26 cellular contexts compared by ENCODE assay signal in the genomic region with DNA sequence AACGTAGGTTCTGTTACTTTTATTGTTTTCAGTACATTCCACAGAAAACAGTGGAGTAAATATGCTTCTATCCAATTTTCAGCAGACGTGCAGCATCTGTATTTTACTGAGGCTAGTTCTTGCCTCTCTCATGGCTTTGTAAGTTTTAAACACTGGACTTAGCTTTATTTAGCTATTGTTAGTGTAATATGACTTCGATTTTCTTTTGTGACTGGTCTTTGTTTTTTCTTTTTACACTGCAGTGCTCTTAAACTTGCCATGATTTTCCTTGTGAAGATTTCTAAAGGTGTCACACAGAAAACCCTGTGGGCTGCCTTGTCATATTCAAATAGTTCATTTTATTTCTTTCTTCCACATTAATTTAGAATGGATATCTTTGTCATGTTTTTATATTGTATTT.
"Had no signal": no experiment of that assay in that cellular context is flagged by ENCODE, and none has a peak within 500 bp of the region (broad histone marks: within the 10 kb centered on the region; RNA-seq: fewer than 3 reads in every experiment).

No MANE protein-coding gene starts in this region.

- ATAC-seq: activated CD4-positive, CD25-positive, alpha-beta regulatory T cell treated with anti-CD3 and anti-CD28 coated beads, Interleukin-2, amount 50 U/mL, for 24 hours; activated CD8-positive, alpha-beta T cell treated with anti-CD3 and anti-CD28 coated beads for 36 hours; activated T-cell treated with anti-CD3 and anti-CD28 coated beads, Interleukin-2, amount 50 U/mL, for 4 hours; activated T-helper 17 cell treated with anti-CD3 and anti-CD28 coated beads, Interleukin-2, amount 50 U/mL, for 72 hours; esophagus mucosa; heart left ventricle; T-helper 17 cell had no signal

- H3K36me3 ChIP-seq: brain microvascular endothelial cell, heart left ventricle, WERI-Rb-1 had no signal

- H3K4me3 ChIP-seq: coronary artery, dorsolateral prefrontal cortex, heart left ventricle had no signal

- H3K9me3 ChIP-seq: heart left ventricle had no signal

- H3K27me3 ChIP-seq: brain microvascular endothelial cell, dorsolateral prefrontal cortex, heart left ventricle had no signal

- H3K27ac ChIP-seq: brain microvascular endothelial cell, coronary artery, dorsolateral prefrontal cortex, heart left ventricle, WERI-Rb-1 had no signal

- DNase-seq: activated B cell treated with CpG ODN at 0.5 μM for 24 hours; activated CD4-positive, alpha-beta T cell treated with anti-CD3 and anti-CD28 coated beads for 48 hours; activated CD4-positive, alpha-beta T cell treated with anti-CD3 and anti-CD28 coated beads, Interleukin-2, amount 50 U/mL, for 1 hour; activated CD4-positive, alpha-beta T cell treated with anti-CD3 and anti-CD28 coated beads, Interleukin-2, amount 50 U/mL, for 48 hours; activated CD8-positive, alpha-beta memory T cell treated with anti-CD3 and anti-CD28 coated beads for 24 hours; activated CD8-positive, alpha-beta T cell treated with anti-CD3 and anti-CD28 coated beads for 36 hours; activated effector memory CD4-positive, alpha-beta T cell treated with Interleukin-2 at 50 U/mL for 16 hours; activated gamma-delta T cell treated with Interleukin-2 at 50 U/mL for 16 hours; activated naive CD4-positive, alpha-beta T cell treated with anti-CD3 and anti-CD28 coated beads, Interleukin-2, amount 50 U/mL, for 16 hours; activated naive CD4-positive, alpha-beta T cell treated with Interleukin-2 at 50 U/mL for 16 hours; activated T-cell treated with anti-CD3 and anti-CD28 coated beads, Interleukin-2, amount 50 U/mL, for 4 hours; amniotic stem cell; anterior cingulate cortex; brain microvascular endothelial cell; dorsolateral prefrontal cortex; effector memory CD4-positive, alpha-beta T cell; endodermal cell; glutamatergic neuron; heart left ventricle; T-helper 17 cell; T1000; WERI-Rb-1 had no signal
